In genomic region chr1:200399860-200400259, GRCh38 we compare ENCODE assay signal across 19 cellular contexts.
"Had no signal": no experiment of that assay in that cellular context is flagged by ENCODE, and none has a peak within 500 bp of the region (broad histone marks: within the 10 kb centered on the region; RNA-seq: fewer than 3 reads in every experiment).

No MANE protein-coding gene starts in this region.

- H3K27ac ChIP-seq: colonic mucosa, heart right ventricle, left lung, neural progenitor cell, uterus had no signal

- DNase-seq: activated CD4-positive, alpha-beta T cell treated with anti-CD3 and anti-CD28 coated beads for 36 hours; activated CD4-positive, alpha-beta T cell treated with anti-CD3 and anti-CD28 coated beads, Interleukin-2, amount 50 U/mL, for 4 hours; activated CD8-positive, alpha-beta memory T cell treated with anti-CD3 and anti-CD28 coated beads, Interleukin-2, amount 50 U/mL, for 48 hours; activated naive CD4-positive, alpha-beta T cell treated with Interleukin-2 at 50 U/mL for 16 hours; activated naive CD8-positive, alpha-beta T cell treated with anti-CD3 and anti-CD28 coated beads for 36 hours; activated T-cell treated with anti-CD3 and anti-CD28 coated beads, Interleukin-2, amount 50 U/mL, for 4 hours; colonic mucosa; heart right ventricle; left lung; naive thymus-derived CD4-positive, alpha-beta T cell; right cardiac atrium; stimulated activated CD4-positive, alpha-beta T cell treated with anti-CD3 and anti-CD28 coated beads, Interleukin-2, amount 100 ng/mL, for 24 hours; stimulated activated naive CD8-positive, alpha-beta T cell treated with anti-CD3 and anti-CD28 coated beads, Interleukin-15, amount 100 ng/mL, for 72 hours; T-cell; trophoblast cell; uterus had no signal

- H3K9me3 ChIP-seq: colonic mucosa, heart right ventricle, left lung, uterus had no signal

- H3K27ac Mint-ChIP-seq: activated CD4-positive, alpha-beta T cell treated with anti-CD3 and anti-CD28 coated beads for 36 hours; activated naive CD8-positive, alpha-beta T cell treated with anti-CD3 and anti-CD28 coated beads for 36 hours; neural progenitor cell; stimulated activated effector memory CD8-positive, alpha-beta T cell treated with anti-CD3 and anti-CD28 coated beads, Interleukin-12 subunit alpha, Interleukin-12 subunit beta, amount 100 ng/mL, for 72 hours; stimulated activated naive CD8-positive, alpha-beta T cell treated with anti-CD3 and anti-CD28 coated beads, Interleukin-15, amount 100 ng/mL, for 72 hours; T-cell had no signal

- H3K9ac ChIP-seq: neural progenitor cell had no signal

- H3K36me3 ChIP-seq: colonic mucosa, uterus had no signal

- H3K4me3 Mint-ChIP-seq: activated CD4-positive, alpha-beta T cell treated with anti-CD3 and anti-CD28 coated beads for 36 hours; activated naive CD8-positive, alpha-beta T cell treated with anti-CD3 and anti-CD28 coated beads for 36 hours; activated T-cell treated with anti-CD3 and anti-CD28 coated beads, Interleukin-2, amount 50 U/mL, for 4 hours; central memory CD8-positive, alpha-beta T cell; naive thymus-derived CD4-positive, alpha-beta T cell; neural progenitor cell; stimulated activated effector memory CD8-positive, alpha-beta T cell treated with anti-CD3 and anti-CD28 coated beads, Interleukin-12 subunit alpha, Interleukin-12 subunit beta, amount 100 ng/mL, for 72 hours; stimulated activated naive CD8-positive, alpha-beta T cell treated with anti-CD3 and anti-CD28 coated beads, Interleukin-15, amount 100 ng/mL, for 72 hours; T-cell had no signal

- H3K27me3 ChIP-seq: colonic mucosa, heart right ventricle, left lung, neural progenitor cell, uterus had no signal

- H2AFZ ChIP-seq: neural progenitor cell had no signal

- H3K4me2 ChIP-seq: neural progenitor cell had no signal

- H3K4me3 ChIP-seq: colonic mucosa, heart right ventricle, left lung, neural progenitor cell, uterus had no signal

- H3K9me3 Mint-ChIP-seq: activated naive CD8-positive, alpha-beta T cell treated with anti-CD3 and anti-CD28 coated beads for 36 hours; activated T-cell treated with anti-CD3 and anti-CD28 coated beads, Interleukin-2, amount 50 U/mL, for 4 hours; central memory CD8-positive, alpha-beta T cell; naive thymus-derived CD4-positive, alpha-beta T cell; neural progenitor cell; stimulated activated effector memory CD8-positive, alpha-beta T cell treated with anti-CD3 and anti-CD28 coated beads, Interleukin-12 subunit alpha, Interleukin-12 subunit beta, amount 100 ng/mL, for 72 hours; stimulated activated naive CD8-positive, alpha-beta T cell treated with anti-CD3 and anti-CD28 coated beads, Interleukin-15, amount 100 ng/mL, for 72 hours; T-cell had no signal

- H3K4me1 ChIP-seq: colonic mucosa, neural progenitor cell had no signal

- H3K27me3 Mint-ChIP-seq: activated CD4-positive, alpha-beta T cell treated with anti-CD3 and anti-CD28 coated beads for 36 hours; activated naive CD8-positive, alpha-beta T cell treated with anti-CD3 and anti-CD28 coated beads for 36 hours; central memory CD8-positive, alpha-beta T cell; naive thymus-derived CD4-positive, alpha-beta T cell; stimulated activated naive CD8-positive, alpha-beta T cell treated with anti-CD3 and anti-CD28 coated beads, Interleukin-15, amount 100 ng/mL, for 72 hours; T-cell had no signal

- H3K4me1 Mint-ChIP-seq: neural progenitor cell had no signal

- ATAC-seq: activated CD4-positive, alpha-beta T cell treated with anti-CD3 and anti-CD28 coated beads for 36 hours; activated T-cell treated with anti-CD3 and anti-CD28 coated beads, Interleukin-2, amount 50 U/mL, for 4 hours; heart right ventricle; left lung; naive thymus-derived CD4-positive, alpha-beta T cell; right cardiac atrium; stimulated activated effector memory CD8-positive, alpha-beta T cell treated with anti-CD3 and anti-CD28 coated beads, Interleukin-12 subunit alpha, Interleukin-12 subunit beta, amount 100 ng/mL, for 72 hours; stimulated activated naive CD8-positive, alpha-beta T cell treated with anti-CD3 and anti-CD28 coated beads, Interleukin-15, amount 100 ng/mL, for 72 hours; T-cell had no signal
